22 cellular contexts compared by ENCODE assay signal in genomic region chr2:119772767-119773166, GRCh38.
"Had no signal": no experiment of that assay in that cellular context is flagged by ENCODE, and none has a peak within 500 bp of the region (broad histone marks: within the 10 kb centered on the region; RNA-seq: fewer than 3 reads in every experiment).

No MANE protein-coding gene starts in this region.

- H3K27me3 ChIP-seq: foreskin keratinocyte, neural progenitor cell, right lobe of liver, stomach, suprapubic skin, tibial nerve had no signal

- H3K4me3 ChIP-seq: lower lobe of right lung, neural progenitor cell, right lobe of liver, skin epidermis, stomach, suprapubic skin, tibial nerve had no signal

- H3K27ac ChIP-seq: foreskin keratinocyte, lower lobe of right lung, neural progenitor cell, right lobe of liver, skin epidermis, stomach, suprapubic skin, tibial nerve had no signal

- FAIRE-seq: keratinocyte had no signal

- ATAC-seq: foreskin keratinocyte, left colon, lower lobe of right lung, right lobe of liver had no signal

- H3K4me3 Mint-ChIP-seq: brain, naive B cell, neural progenitor cell had no signal

- H3K9me3 ChIP-seq: lower lobe of right lung, right lobe of liver, stomach, suprapubic skin, tibial nerve had no signal

- H3K36me3 Mint-ChIP-seq: naive B cell had no signal

- H3K4me1 ChIP-seq: lower lobe of right lung, suprapubic skin, tibial nerve had no signal

- H3K36me3 ChIP-seq: lower lobe of right lung, neural progenitor cell, right lobe of liver, stomach, suprapubic skin, tibial nerve had no signal

- DNase-seq: activated CD4-positive, alpha-beta T cell treated with anti-CD3 and anti-CD28 coated beads, Interleukin-2, amount 50 U/mL, for 1 hour; activated CD8-positive, alpha-beta memory T cell treated with anti-CD3 and anti-CD28 coated beads for 24 hours; activated CD8-positive, alpha-beta memory T cell treated with anti-CD3 and anti-CD28 coated beads, Interleukin-2, amount 50 U/mL, for 4 hours; activated gamma-delta T cell; aorta; dermis blood vessel endothelial cell; effector memory CD4-positive, alpha-beta T cell; foreskin keratinocyte; left colon; lower lobe of right lung; naive B cell; posterior cingulate gyrus; right lobe of liver; stimulated activated CD4-positive, alpha-beta T cell treated with anti-CD3 and anti-CD28 coated beads, Interleukin-1b, Interleukin-23, amount 100 ng/mL, for 48 hours; stomach; SW 1271 had no signal

- H3K27ac Mint-ChIP-seq: brain, neural progenitor cell had no signal

- H3K27me3 Mint-ChIP-seq: brain, naive B cell had no signal

- H3K4me1 Mint-ChIP-seq: neural progenitor cell had no signal
